Comparison of ENCODE assay signal across 1 cellular context in the genomic region with DNA sequence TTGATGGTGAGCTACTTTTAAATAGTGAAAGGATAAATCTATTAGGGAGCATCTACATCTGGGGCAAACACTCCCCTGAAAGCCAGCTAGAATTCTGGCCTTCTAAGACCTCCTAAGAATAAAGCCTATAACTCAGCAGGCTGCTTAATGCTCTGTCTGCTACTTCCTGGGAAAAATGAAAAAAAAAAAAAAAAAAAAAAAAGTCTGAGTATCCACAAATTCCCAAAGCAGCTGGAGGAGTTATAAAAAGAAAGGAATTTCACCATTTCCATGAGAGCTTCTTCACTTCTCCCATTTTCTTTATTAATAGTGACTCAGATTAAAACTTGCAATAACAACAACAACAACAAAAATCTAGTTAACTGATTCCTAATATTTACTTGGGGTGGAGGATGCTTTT.
TF ChIP-seq lines count a peak whose summit lies in the region.

No MANE protein-coding gene starts in this region.

TF ChIP-seq in IMR-90, 13 proteins besides CTCF, POLR2A, EP300 and RAD21 (continued from another document):
- no peak for TF ChIP-seq ELK1 (IDR thresholded peaks at IDR 0.05; ENCODE audit: borderline replicate concordance, low read depth, low read length)
- no peak for TF ChIP-seq MAFK (IDR thresholded peaks at IDR 0.05; ENCODE audit: low read depth, low read length)
- no peak for TF ChIP-seq MXI1 (IDR thresholded peaks at IDR 0.05; ENCODE audit: borderline replicate concordance, low read depth, low read length)
- TF ChIP-seq SMC3 (IDR thresholded peaks at IDR 0.05; ENCODE audit: low read depth, low read length), result no peak
TF ChIP-seq in IMR-90: peak in this region for 0.
